10 cellular contexts compared by ENCODE assay signal in genomic region chr3:141739731-141740130, GRCh38. TPM values are rescaled to one million over a fixed set of nuclear protein-coding genes. Genes with fewer than 3 reads are reported as not detected.
DNase-seq lines count a peak whose midpoint lies in the region; ATAC-seq, FAIRE-seq and TF ChIP-seq lines count a peak whose summit lies in the region.
"Had no signal": no experiment of that assay in that cellular context is flagged by ENCODE, and none has a peak within 500 bp of the region (broad histone marks: within the 10 kb centered on the region; RNA-seq: fewer than 3 reads in every experiment).

No MANE protein-coding gene starts in this region.

- H3K4me1 Mint-ChIP-seq in mesothelial cell of epicardium, result peaks cover 30% of the 10 kb centered on the region

- peaks cover 3% of the 10 kb centered on the region for H3K9me3 Mint-ChIP-seq in mesothelial cell of epicardium

- no peak overlapping the region for H2AFZ ChIP-seq in HepG2 (ENCODE audit: low read length)
- no peak overlapping the region for H2AFZ ChIP-seq in GM12878 (ENCODE audit: control insufficient read depth, low read depth, low read length)

- POLR2A ChIA-PET in HepG2 (lab: Yijun Ruan, JAX) (interaction anchor here (4.0 kb wide), 1 partner anchor 11 kb away, joined by 29 read pairs; no protein-coding TSS in a partner anchor), GM12878 (lab: Charles Lee) (interaction anchor here (0.6 to 1.8 kb wide), 5 partner anchors 15 to 835 kb away, joined by 4 to 6 read pairs (median 6); no protein-coding TSS in a partner anchor)

- 74% methylated on average over 2 of the region's 2 CpGs for WGBS in HepG2 (ENCODE audit: low lambda C conversion rate)
- WGBS in right lobe of liver (ENCODE audit: insufficient coverage, low coverage, low lambda C conversion rate, missing lambda C conversion rate), result 52% methylated on average over 2 of the region's 2 CpGs
- 53% methylated on average over 2 of the region's 2 CpGs for WGBS in GM12878 (ENCODE audit: insufficient coverage, insufficient replicate concordance, low lambda C conversion rate, missing lambda C conversion rate)

- RAD21 ChIA-PET in GM12878 (lab: Charles Lee; ENCODE audit: unreplicated experiment), result interaction anchor here (0.5 to 4.1 kb wide), 5 partner anchors 13 to 453 kb away, joined by 3 to 23 read pairs (median 4); partner anchors contain the start of gene ATP1B3

- peak overlapping the region; percentile 93; the same call in 1 of the 2 replicates for H3K9ac ChIP-seq in HepG2 (ENCODE audit: insufficient read depth, low read depth, low read length)
- H3K9ac ChIP-seq in GM12878 (ENCODE audit: control insufficient read depth, insufficient read depth, low read length), result peak overlapping the region; percentile 85; the same call in 1 of the 2 replicates

- ATAC-seq in HepG2, result no peak
- no peak for ATAC-seq in right lobe of liver
- no peak for ATAC-seq in GM12878
- no peak for ATAC-seq in GM21825 (IDR thresholded peaks at IDR 0.05; ENCODE audit: unreplicated experiment)

- BruUV-seq in HepG2 (replicated peaks; lab: Mats Ljungman, UMichigan) (no TSS peak), GM12878 (replicated peaks; lab: Mats Ljungman, UMichigan) (no TSS peak)

- intact Hi-C loops in HepG2 (cut with micrococcal nuclease; ENCODE audit: unreplicated experiment) (loop anchor here (5.0 kb wide), 1 partner anchor 92 kb away; no protein-coding TSS in a partner anchor), right lobe of liver (cut with DNase I) (loop anchor here in 1 of 2 donors (10.0 kb wide), 1 partner anchor 145 kb away; no protein-coding TSS in a partner anchor), GM12878 (cut with micrococcal nuclease; ENCODE audit: unreplicated experiment) (loop anchor here (5.0 kb wide), 1 partner anchor 543 kb away; no protein-coding TSS in a partner anchor), vagina (cut with DNase I) (loop anchor here (2.0 kb wide), 1 partner anchor 137 kb away; the partner anchor contains the start of gene ATP1B3)

- H3K4me3 Mint-ChIP-seq in mesothelial cell of epicardium, result peak overlapping the region; percentile 98

- H3K4me1 ChIP-seq in HepG2 (ENCODE audit: insufficient read depth, low read length) (peaks cover 73% of the 10 kb centered on the region), right lobe of liver (peaks cover 0 to 13% (median 7%) of the 10 kb centered on the region in 4 donors), GM12878 (ENCODE audit: control insufficient read depth, insufficient read depth, low read length) (0 out of 2 replicates have a peak, but pooled peaks cover 5% of the 10 kb centered on the region), vagina (peaks cover 40% of the 10 kb centered on the region)

- no peaks in the 10 kb centered on the region for H3K9me3 ChIP-seq in HepG2 (ENCODE audit: low read length)
- H3K9me3 ChIP-seq in right lobe of liver, result no peaks in the 10 kb centered on the region
- H3K9me3 ChIP-seq in GM12878 (replicated peaks; ENCODE audit: control insufficient read depth, insufficient read depth, low read length), result no peaks in the 10 kb centered on the region
- H3K9me3 ChIP-seq in vagina, result no peaks in the 10 kb centered on the region

- SMC1A ChIA-PET in GM12878 (lab: Charles Lee; ENCODE audit: uncharacterized antibody, unreplicated experiment), result interaction anchor here (0.7 to 1.9 kb wide), 11 partner anchors 11 to 285 kb away, joined by 3 to 8 read pairs (median 3); no protein-coding TSS in a partner anchor

- in situ Hi-C loops in HepG2 (cut with HindIII; ENCODE audit: extremely low pct_ligation_motif_present, low pct_unique_long_range_greater_than_20kb) (loop anchor here (10.0 kb wide), 1 partner anchor 135 kb away; the partner anchor contains the start of gene ATP1B3), GM12878 (cut with MboI) (no loop called here), KBM-7 (cut with MboI; ENCODE audit: low pct_unique_long_range_greater_than_20kb, low sequenced_read_pairs) (no loop called here)

- H3K36me3 ChIP-seq in HepG2 (replicated peaks in 1 of 2; ENCODE audit: control insufficient read depth in 1 of 2, insufficient read depth in 2 of 2, low read length in 2 of 2) (peaks cover 0 to 13% of the 10 kb centered on the region in 2 experiments; a peak in 4 of 5 replicates), right lobe of liver (peaks cover 0 to 6% (median 0%) of the 10 kb centered on the region in 4 donors), GM12878 (ENCODE audit: control insufficient read depth in 2 of 2, insufficient read depth in 2 of 2, low read length in 1 of 2) (peaks cover 0 to 7% of the 10 kb centered on the region in 2 experiments; a peak in 2 of 4 replicates), vagina (no peaks in the 10 kb centered on the region)

- TF ChIP-seq RAD21 in HepG2 (CRISPR knock-in tag; IDR thresholded peaks at IDR 0.05) (no peak), GM12878 (IDR thresholded peaks at IDR 0.05; ENCODE audit: insufficient read depth, low read depth, low read length) (no peak)

- H3K27me3 Mint-ChIP-seq in mesothelial cell of epicardium (ENCODE audit: low read depth), result no peaks in the 10 kb centered on the region

- TF ChIP-seq CTCF in HepG2 (CRISPR knock-in tag; IDR thresholded peaks at IDR 0.05), result no peak
- no peak for TF ChIP-seq CTCF in right lobe of liver (IDR thresholded peaks at IDR 0.05)
- TF ChIP-seq CTCF in GM12878 (IDR thresholded peaks at IDR 0.05 in 2 of 3, conservative IDR thresholded peaks at IDR 0.05 in 1 of 3; ENCODE audit: control insufficient read depth in 2 of 3, extremely low read depth in 1 of 3, insufficient read depth in 1 of 3, low read depth in 3 of 3, low read length in 3 of 3), result no peak
- TF ChIP-seq CTCF in mesothelial cell of epicardium (IDR thresholded peaks at IDR 0.05; ENCODE audit: unreplicated experiment), result no peak
- TF ChIP-seq CTCF in vagina (IDR thresholded peaks at IDR 0.05), result no peak

- peak overlapping the region; percentile 99 for H3K27ac Mint-ChIP-seq in mesothelial cell of epicardium

- H3K4me3 ChIP-seq in HepG2 (replicated peaks in 1 of 3; ENCODE audit: insufficient read depth in 1 of 3, low read depth in 2 of 3, low read length in 3 of 3), result peak overlapping the region; percentile 90 to 99 (median 99); a peak in 5 of 6 replicates
- H3K4me3 ChIP-seq in right lobe of liver, result no peak overlapping the region
- H3K4me3 ChIP-seq in GM12878, result peak overlapping the region; percentile 91
- peak overlapping the region; percentile 71 to 96 for H3K4me3 ChIP-seq in vagina

- TF ChIP-seq POLR2A in HepG2 (IDR thresholded peaks at IDR 0.05; ENCODE audit: insufficient read depth in 1 of 2, low read depth in 2 of 2, low read length in 2 of 2), result no peak
- TF ChIP-seq POLR2A in right lobe of liver (IDR thresholded peaks at IDR 0.05), result no peak
- no peak for TF ChIP-seq POLR2A in GM12878 (IDR thresholded peaks at IDR 0.05; ENCODE audit: low read depth, low read length)
- TF ChIP-seq POLR2A in vagina (IDR thresholded peaks at IDR 0.05), result no peak

- H3K27ac ChIP-seq in HepG2 (ENCODE audit: extremely low read length, insufficient read depth, low read length) (no peak overlapping the region), right lobe of liver (no peak overlapping the region), GM12878 (ENCODE audit: control insufficient read depth, insufficient read depth) (peak overlapping the region; percentile 87; the same call in 1 of the 2 replicates), vagina (peak overlapping the region; percentile 97)

- DNase-seq in HepG2 (ENCODE audit: low spot score) (no peak), right lobe of liver (no peak), GM12878 (ENCODE audit: low read depth, low spot score) (no peak), mesothelial cell of epicardium (ENCODE audit: low spot score in 2 of 2, unreplicated experiment in 2 of 2) (no peak), vagina (ENCODE audit: extremely low spot score in 2 of 2) (no peak), KBM-7 (no peak)
- no peak for DNase-seq in activated CD8-positive, alpha-beta memory T cell treated with anti-CD3 and anti-CD28 coated beads for 24 hours

- CTCF ChIA-PET in HepG2 (lab: Yijun Ruan, JAX; ENCODE audit: low intra/inter-chr PET ratio, low total read pairs), result no interaction called here
- CTCF ChIA-PET in GM12878 (lab: Yijun Ruan, JAX), result interaction anchor here (0.7 to 2.6 kb wide), 10 partner anchors 10 to 280 kb away, joined by 3 to 33 read pairs (median 3); no protein-coding TSS in a partner anchor

- peaks cover 6% of the 10 kb centered on the region for H3K36me3 Mint-ChIP-seq in mesothelial cell of epicardium

- TF ChIP-seq EP300 in HepG2 (IDR thresholded peaks at IDR 0.05; ENCODE audit: low read depth in 2 of 2, low read length in 2 of 2) (no peak), HepG2 (CRISPR knock-in tag; IDR thresholded peaks at IDR 0.05; ENCODE audit: borderline replicate concordance) (no peak), GM12878 (IDR thresholded peaks at IDR 0.05; ENCODE audit: borderline replicate concordance in 1 of 2, control insufficient read depth in 1 of 2, low read depth in 2 of 2, low read length in 2 of 2) (no peak)

- FAIRE-seq in HepG2 (lab: Jason Lieb, UNC) (no peak), GM12878 (lab: Jason Lieb, UNC) (no peak)
- FAIRE-seq: G401.6 had no signal

- H3K4me2 ChIP-seq in HepG2 (ENCODE audit: low read depth, low read length), result peak overlapping the region; percentile 69
- H3K4me2 ChIP-seq in GM12878 (ENCODE audit: control insufficient read depth, insufficient read depth), result peak overlapping the region; percentile 66

- H3K79me2 ChIP-seq in HepG2 (ENCODE audit: insufficient read depth, low read length) (peaks cover 62% of the 10 kb centered on the region), GM12878 (ENCODE audit: control insufficient read depth, insufficient read depth, low read length) (peaks cover 61% of the 10 kb centered on the region)

- H3K27me3 ChIP-seq in HepG2 (ENCODE audit: control insufficient read depth in 1 of 2, insufficient read depth in 2 of 2, low read length in 2 of 2) (no peaks in the 10 kb centered on the region; a peak in 1 of 5 replicates), right lobe of liver (no peaks in the 10 kb centered on the region), GM12878 (replicated peaks in 1 of 2; ENCODE audit: control insufficient read depth in 2 of 2, insufficient read depth in 2 of 2, low read length in 1 of 2) (no peaks in the 10 kb centered on the region), vagina (no peaks in the 10 kb centered on the region)

- H4K20me1 ChIP-seq in HepG2 (ENCODE audit: insufficient read depth, low read length) (peaks cover 12% of the 10 kb centered on the region), GM12878 (ENCODE audit: control insufficient read depth, insufficient read depth) (no peaks in the 10 kb centered on the region)

RNA-seq across cellular contexts. Expression of gene RNF7, which starts 1.6 kb away (rescaled TPM):
- total RNA-seq in HepG2 (2016; rRNA removed; fragmentation: Illumina TruSeq; extraction: Trizol), result 94.7 and 102 TPM in 2 replicates
- 237 and 254 TPM in 2 replicates for total RNA-seq in HepG2 (2016; cell fraction: cytosol; rRNA removed; fragmentation: Illumina TruSeq; extraction: Trizol; ENCODE audit: low read depth)
- total RNA-seq in HepG2 (2016; cell fraction: insoluble cytoplasmic fraction; rRNA removed; fragmentation: Illumina TruSeq; extraction: Trizol), result 97.5 and 99.9 TPM in 2 replicates
- 254 and 267 TPM in 2 replicates for total RNA-seq in HepG2 (2016; cell fraction: membrane; rRNA removed; fragmentation: Illumina TruSeq; extraction: Trizol)
- 38.0 and 46.0 TPM in 2 replicates for total RNA-seq in HepG2 (2016; cell fraction: nucleus; rRNA removed; fragmentation: Illumina TruSeq; extraction: Trizol)
- 51.6 and 66.4 TPM in 2 replicates for polyA plus RNA-seq in HepG2 (2011; rRNA removed)
- polyA plus RNA-seq in HepG2 (2011; cell fraction: cytosol; rRNA removed), result 79.3 and 107 TPM in 2 replicates
- polyA plus RNA-seq in HepG2 (2011; cell fraction: nucleus; rRNA removed), result 10.7 and 18.5 TPM in 2 replicates
- polyA plus RNA-seq in HepG2 (2012), result 84.0 and 95.6 TPM in 2 replicates
- 355 and 363 TPM in 2 replicates for polyA plus RNA-seq in HepG2 (2016; cell fraction: cytosol; fragmentation: Illumina TruSeq; extraction: Trizol; ENCODE audit: low read depth)
- polyA plus RNA-seq in HepG2 (2016; cell fraction: insoluble cytoplasmic fraction; fragmentation: Illumina TruSeq; extraction: Trizol; ENCODE audit: low read depth), result 109 and 111 TPM in 2 replicates
- polyA plus RNA-seq in HepG2 (2016; cell fraction: membrane; fragmentation: Illumina TruSeq; extraction: Trizol; ENCODE audit: low read depth), result 266 and 280 TPM in 2 replicates
- 65.3 and 74.1 TPM in 2 replicates for polyA plus RNA-seq in HepG2 (2016; cell fraction: nucleus; fragmentation: Illumina TruSeq; extraction: Trizol; ENCODE audit: insufficient read depth, low read depth)
- polyA minus RNA-seq in HepG2 (2011; rRNA and poly(A)+ RNA removed; ENCODE audit: low replicate concordance), result 16.0 and 16.9 TPM in 2 replicates
- polyA minus RNA-seq in HepG2 (2011; cell fraction: cytosol; rRNA and poly(A)+ RNA removed), result 12.8 and 20.9 TPM in 2 replicates
- polyA minus RNA-seq in HepG2 (2011; cell fraction: nucleus; rRNA and poly(A)+ RNA removed), result 13.5 and 25.4 TPM in 2 replicates
- total RNA-seq in right lobe of liver, result 10 to 100 TPM; 31.0 to 41.1 (median 34.2) TPM
- 21.5 and 23.7 TPM in 2 replicates for total RNA-seq in GM12878 (2013; cell fraction: nucleolus; rRNA removed)
- total RNA-seq in GM12878 (2014; rRNA removed), result 36.0 and 40.8 TPM in 2 replicates
- 50.2 and 52.1 TPM in 2 replicates for total RNA-seq in GM12878 (2014; rRNA removed; fragmentation: Illumina TruSeq; extraction: Trizol)
- 71.4 TPM in 2 replicates for total RNA-seq in GM12878 (2021)
- polyA plus RNA-seq in GM12878 (2011; ENCODE audit: low read depth), result 108 TPM
- polyA plus RNA-seq in GM12878 (2011; rRNA removed), result 81.5 and 110 TPM in 2 replicates
- 63.4 and 76.2 TPM in 2 replicates for polyA plus RNA-seq in GM12878 (2011; cell fraction: cytosol; rRNA removed)
- 26.3 and 29.6 TPM in 2 replicates for polyA plus RNA-seq in GM12878 (2011; cell fraction: nucleus; rRNA removed)
- 63.5 and 72.3 TPM in 2 replicates for polyA plus RNA-seq in GM12878 (2012)
- polyA plus RNA-seq in GM12878 (2014; fragmentation: Illumina TruSeq; extraction: Trizol), result 38.4 and 50.3 TPM in 2 replicates
- 10 to 100 TPM; 83.8 to 98.6 TPM for polyA plus RNA-seq in GM12878 (2014; fragmentation: Nextera tagmentation; extraction: Ambion mirVana)
- 43.6 and 51.6 TPM in 2 replicates for polyA plus RNA-seq in GM12878 (2014; rRNA removed)
- 100 to 1,000 TPM; 141 to 146 TPM for polyA plus RNA-seq in GM12878 (2016; fragmentation: Nextera tagmentation; extraction: Ambion mirVana)
- polyA minus RNA-seq in GM12878 (2011; rRNA and poly(A)+ RNA removed), result 17.3 and 22.9 TPM in 2 replicates
- 12.4 and 14.3 TPM in 2 replicates for polyA minus RNA-seq in GM12878 (2011; cell fraction: cytosol; rRNA and poly(A)+ RNA removed)
- polyA minus RNA-seq in GM12878 (2011; cell fraction: nucleus; rRNA and poly(A)+ RNA removed), result 10.0 and 13.0 TPM in 2 replicates
- 94.3 to 100 TPM (median 95.6 TPM) in 3 replicates for total RNA-seq in mesothelial cell of epicardium
- 57.0 TPM for total RNA-seq in vagina

RNA-seq across cellular contexts. Expression of gene GRK7, which starts 23.5 kb away (rescaled TPM):
- total RNA-seq in HepG2 (2016; rRNA removed; fragmentation: Illumina TruSeq; extraction: Trizol) (not detected in 2 replicates), right lobe of liver (under 1 TPM in 1 of 6 experiments, not detected in 5; 0.06 TPM), GM12878 (2014; rRNA removed) (not detected in 2 replicates), GM12878 (2014; rRNA removed; fragmentation: Illumina TruSeq; extraction: Trizol) (not detected in 2 replicates), GM12878 (2021) (not detected in 2 replicates), mesothelial cell of epicardium (0.11 TPM in 1 of 3 replicates, not detected in the others), vagina (0.98 TPM)
- total RNA-seq in HepG2 (2016; cell fraction: cytosol; rRNA removed; fragmentation: Illumina TruSeq; extraction: Trizol; ENCODE audit: low read depth), result not detected in 2 replicates
- total RNA-seq in HepG2 (2016; cell fraction: insoluble cytoplasmic fraction; rRNA removed; fragmentation: Illumina TruSeq; extraction: Trizol), result not detected in 2 replicates
- total RNA-seq in HepG2 (2016; cell fraction: membrane; rRNA removed; fragmentation: Illumina TruSeq; extraction: Trizol), result not detected in 2 replicates
- total RNA-seq in HepG2 (2016; cell fraction: nucleus; rRNA removed; fragmentation: Illumina TruSeq; extraction: Trizol), result not detected in 2 replicates
- polyA plus RNA-seq in HepG2 (2011; rRNA removed) (not detected in 2 replicates), GM12878 (2011; rRNA removed) (not detected in 2 replicates), GM12878 (2014; fragmentation: Illumina TruSeq; extraction: Trizol) (not detected in 2 replicates), GM12878 (2014; fragmentation: Nextera tagmentation; extraction: Ambion mirVana) (not detected), GM12878 (2014; rRNA removed) (not detected in 2 replicates), GM12878 (2016; fragmentation: Nextera tagmentation; extraction: Ambion mirVana) (not detected)
- polyA plus RNA-seq in HepG2 (2011; cell fraction: cytosol; rRNA removed), result not detected in 2 replicates
- not detected in 2 replicates for polyA plus RNA-seq in HepG2 (2011; cell fraction: nucleus; rRNA removed)
- not detected in 2 replicates for polyA plus RNA-seq in HepG2 (2012)
- not detected in 2 replicates for polyA plus RNA-seq in HepG2 (2016; cell fraction: cytosol; fragmentation: Illumina TruSeq; extraction: Trizol; ENCODE audit: low read depth)
- polyA plus RNA-seq in HepG2 (2016; cell fraction: insoluble cytoplasmic fraction; fragmentation: Illumina TruSeq; extraction: Trizol; ENCODE audit: low read depth), result not detected in 2 replicates
- not detected in 2 replicates for polyA plus RNA-seq in HepG2 (2016; cell fraction: membrane; fragmentation: Illumina TruSeq; extraction: Trizol; ENCODE audit: low read depth)
- not detected in 2 replicates for polyA plus RNA-seq in HepG2 (2016; cell fraction: nucleus; fragmentation: Illumina TruSeq; extraction: Trizol; ENCODE audit: insufficient read depth, low read depth)
- 0.05 TPM in 1 of 2 replicates, not detected in the other for polyA minus RNA-seq in HepG2 (2011; rRNA and poly(A)+ RNA removed; ENCODE audit: low replicate concordance)
- not detected in 2 replicates for polyA minus RNA-seq in HepG2 (2011; cell fraction: cytosol; rRNA and poly(A)+ RNA removed)
- polyA minus RNA-seq in HepG2 (2011; cell fraction: nucleus; rRNA and poly(A)+ RNA removed), result not detected in 2 replicates
- total RNA-seq in GM12878 (2013; cell fraction: nucleolus; rRNA removed), result not detected in 2 replicates
- not detected for polyA plus RNA-seq in GM12878 (2011; ENCODE audit: low read depth)
- not detected in 2 replicates for polyA plus RNA-seq in GM12878 (2011; cell fraction: cytosol; rRNA removed)
- 0.03 TPM in 1 of 2 replicates, not detected in the other for polyA plus RNA-seq in GM12878 (2011; cell fraction: nucleus; rRNA removed)
- not detected in 2 replicates for polyA plus RNA-seq in GM12878 (2012)
- 0.10 TPM in 1 of 2 replicates, not detected in the other for polyA minus RNA-seq in GM12878 (2011; rRNA and poly(A)+ RNA removed)
- polyA minus RNA-seq in GM12878 (2011; cell fraction: cytosol; rRNA and poly(A)+ RNA removed), result not detected in 2 replicates
- not detected in 2 replicates for polyA minus RNA-seq in GM12878 (2011; cell fraction: nucleus; rRNA and poly(A)+ RNA removed)
- total RNA-seq: left colon had no signal

Comparison
In these comparisons a context has a peak if more than half of its experiments do, and no peak if none do; other contexts are left out.
1. H3K4me3 ChIP-seq: peak in HepG2 (3 of 3), GM12878 (single experiment) and vagina (2 of 2); none in right lobe of liver (0 of 3).
2. H3K27ac ChIP-seq: peak in GM12878 (single experiment) and vagina (single experiment); none in HepG2 (single experiment) and right lobe of liver (0 of 3).